In genomic region chr4:2417196-2417764, GRCh38 we compare ENCODE assay signal across 8 cellular contexts. TPM values are rescaled to one million over a fixed set of nuclear protein-coding genes. Genes with fewer than 3 reads are reported as not detected.
A peak's percentile ranks its signal among the peaks of the same experiment; 100 is the strongest.
DNase-seq lines count a peak whose midpoint lies in the region; ATAC-seq and TF ChIP-seq lines count a peak whose summit lies in the region.
"Had no signal": no experiment of that assay in that cellular context is flagged by ENCODE, and none has a peak within 500 bp of the region (broad histone marks: within the 10 kb centered on the region; RNA-seq: fewer than 3 reads in every experiment).

No MANE protein-coding gene starts in this region.

- no peak for ATAC-seq in activated CD8-positive, alpha-beta T cell treated with anti-CD3 and anti-CD28 coated beads for 36 hours
- no peak for ATAC-seq in HG03039 (IDR thresholded peaks at IDR 0.05; ENCODE audit: unreplicated experiment)

- no peak overlapping the region for H3K27ac Mint-ChIP-seq in activated CD8-positive, alpha-beta T cell treated with anti-CD3 and anti-CD28 coated beads for 36 hours

- CTCF ChIA-PET in activated CD8-positive, alpha-beta T cell treated with anti-CD3 and anti-CD28 coated beads for 36 hours (lab: Charles Lee) = no interaction called here

- no peaks in the 10 kb centered on the region for H3K9me3 ChIP-seq in hepatocyte (ENCODE audit: low read depth)
- no peaks in the 10 kb centered on the region for H3K9me3 ChIP-seq in smooth muscle cell (replicated peaks; ENCODE audit: low read depth)

- no peak overlapping the region for H3K27ac ChIP-seq in hepatocyte
- H3K27ac ChIP-seq in smooth muscle cell (ENCODE audit: low read depth) = no peak overlapping the region

- H3K4me1 Mint-ChIP-seq in activated CD8-positive, alpha-beta T cell treated with anti-CD3 and anti-CD28 coated beads for 36 hours (ENCODE audit: low read depth) = peaks cover 49% of the 10 kb centered on the region

- under 1% methylated on average over 37 of the region's 63 CpGs for WGBS in hepatocyte (ENCODE audit: low lambda C conversion rate, missing lambda C conversion rate)
- WGBS in smooth muscle cell (ENCODE audit: low lambda C conversion rate) = 2% methylated on average over 55 of the region's 63 CpGs

- TF ChIP-seq CTCF in HFF-Myc (IDR thresholded peaks at IDR 0.05; ENCODE audit: low read depth, low read length, missing control alignments) = no peak
- no peak for TF ChIP-seq CTCF in activated CD8-positive, alpha-beta T cell treated with anti-CD3 and anti-CD28 coated beads for 36 hours (IDR thresholded peaks at IDR 0.05)
- TF ChIP-seq CTCF in hepatocyte (IDR thresholded peaks at IDR 0.05; ENCODE audit: poor library complexity) = no peak
- TF ChIP-seq CTCF in smooth muscle cell (IDR thresholded peaks at IDR 0.05; ENCODE audit: borderline replicate concordance, insufficient read depth, poor library complexity, severe bottlenecking) = no peak

- H3K27me3 ChIP-seq in hepatocyte (peaks cover 66% of the 10 kb centered on the region), smooth muscle cell (ENCODE audit: low read depth) (peaks cover 79% of the 10 kb centered on the region)

- H3K27me3 Mint-ChIP-seq in activated CD8-positive, alpha-beta T cell treated with anti-CD3 and anti-CD28 coated beads for 36 hours = peaks cover 44% of the 10 kb centered on the region

- peaks cover 3% of the 10 kb centered on the region for H3F3A ChIP-seq in smooth muscle cell (ENCODE audit: low read depth)

- H3K4me2 ChIP-seq in hepatocyte = peak overlapping the region; percentile 93
- H3K4me2 ChIP-seq in smooth muscle cell = peak overlapping the region; percentile 88

- H4K20me1 ChIP-seq in hepatocyte (ENCODE audit: insufficient read depth, poor library complexity, severe bottlenecking) = no peaks in the 10 kb centered on the region
- H4K20me1 ChIP-seq in smooth muscle cell (ENCODE audit: low read depth) = no peaks in the 10 kb centered on the region

- POLR2A ChIA-PET in activated CD8-positive, alpha-beta T cell treated with anti-CD3 and anti-CD28 coated beads for 36 hours (lab: Charles Lee) = interaction anchor here (2.8 kb wide), 1 partner anchor 52 kb away, joined by 11 read pairs; the partner anchor contains the start of gene RNF4

- H3K79me2 ChIP-seq in hepatocyte (no peaks in the 10 kb centered on the region), smooth muscle cell (ENCODE audit: low read depth) (no peaks in the 10 kb centered on the region)

- H3K4me1 ChIP-seq in hepatocyte (ENCODE audit: insufficient read depth) (peaks cover 32% of the 10 kb centered on the region), smooth muscle cell (ENCODE audit: low read depth) (peaks cover 14% of the 10 kb centered on the region)

- DNase-seq in HFF-Myc (ENCODE audit: extremely low read depth, low read depth) (no peak), hepatocyte (ENCODE audit: low spot score) (peak; percentile 54), smooth muscle cell (lab: John Stamatoyannopoulos, UW; ENCODE audit: unreplicated experiment) (no peak), NCI-H510A treated with DMSO at 0.1 percent for 48 hours (lab: John Stamatoyannopoulos, UW) (no peak), NCI-H1436 (lab: John Stamatoyannopoulos, UW) (no peak)
- no peak for DNase-seq in activated CD8-positive, alpha-beta T cell treated with anti-CD3 and anti-CD28 coated beads for 36 hours

- no peaks in the 10 kb centered on the region for H3K36me3 ChIP-seq in hepatocyte (replicated peaks; ENCODE audit: insufficient read depth, low read depth)
- no peaks in the 10 kb centered on the region for H3K36me3 ChIP-seq in smooth muscle cell (ENCODE audit: low read depth)

- no peak overlapping the region for H3K9ac ChIP-seq in smooth muscle cell (ENCODE audit: low read depth)

- intact Hi-C loops in activated CD8-positive, alpha-beta T cell treated with anti-CD3 and anti-CD28 coated beads for 36 hours (cut with micrococcal nuclease) = no loop called here

- peak overlapping the region; percentile 76 for H3K4me3 Mint-ChIP-seq in activated CD8-positive, alpha-beta T cell treated with anti-CD3 and anti-CD28 coated beads for 36 hours

- H2AFZ ChIP-seq in hepatocyte (no peak overlapping the region), smooth muscle cell (ENCODE audit: low read depth) (no peak overlapping the region)

- H3K9me3 Mint-ChIP-seq in activated CD8-positive, alpha-beta T cell treated with anti-CD3 and anti-CD28 coated beads for 36 hours = no peaks in the 10 kb centered on the region

- H3K4me3 ChIP-seq in HFF-Myc (replicated peaks; ENCODE audit: low read depth, low read length) (peak overlapping the region; percentile 45), hepatocyte (no peak overlapping the region), smooth muscle cell (peak overlapping the region; percentile 60)

- H3K9me2 ChIP-seq in hepatocyte (replicated peaks; ENCODE audit: insufficient read depth) = no peaks in the 10 kb centered on the region

- H3K36me3 Mint-ChIP-seq in activated CD8-positive, alpha-beta T cell treated with anti-CD3 and anti-CD28 coated beads for 36 hours (ENCODE audit: low read depth) = no peaks in the 10 kb centered on the region

RNA-seq across cellular contexts. Expression of gene ZFYVE28, which starts 1.2 kb away (rescaled TPM):
- total RNA-seq in activated CD8-positive, alpha-beta T cell treated with anti-CD3 and anti-CD28 coated beads for 36 hours = 1 to 10 TPM; 4.9 to 7.0 TPM
- total RNA-seq in hepatocyte = 0.60 and 2.2 TPM in 2 replicates
- polyA plus RNA-seq in hepatocyte = 3.1 and 3.4 TPM in 2 replicates
- 0.09 and 0.22 TPM in 2 replicates for total RNA-seq in smooth muscle cell
- polyA plus RNA-seq in smooth muscle cell = 0.26 TPM in 1 of 2 replicates, not detected in the other

RNA-seq across cellular contexts. Expression of gene CFAP99, which starts 1.5 kb away (rescaled TPM):
- total RNA-seq in activated CD8-positive, alpha-beta T cell treated with anti-CD3 and anti-CD28 coated beads for 36 hours = not detected
- total RNA-seq in hepatocyte = 0.04 TPM in 1 of 2 replicates, not detected in the other
- 0.09 TPM in 1 of 2 replicates, not detected in the other for polyA plus RNA-seq in hepatocyte
- not detected in 2 replicates for total RNA-seq in smooth muscle cell
- not detected in 2 replicates for polyA plus RNA-seq in smooth muscle cell
- total RNA-seq: SK-MEL-5 had no signal

RNA-seq across cellular contexts. Expression of gene RNF4, which starts 51.6 kb away (rescaled TPM):
- total RNA-seq in activated CD8-positive, alpha-beta T cell treated with anti-CD3 and anti-CD28 coated beads for 36 hours = 10 to 100 TPM; 94.6 to 96.2 TPM
- total RNA-seq in hepatocyte (48.2 and 50.3 TPM in 2 replicates), smooth muscle cell (47.3 and 52.5 TPM in 2 replicates)
- polyA plus RNA-seq in hepatocyte (42.4 and 50.8 TPM in 2 replicates), smooth muscle cell (47.8 and 51.6 TPM in 2 replicates)
